In the genomic region with DNA sequence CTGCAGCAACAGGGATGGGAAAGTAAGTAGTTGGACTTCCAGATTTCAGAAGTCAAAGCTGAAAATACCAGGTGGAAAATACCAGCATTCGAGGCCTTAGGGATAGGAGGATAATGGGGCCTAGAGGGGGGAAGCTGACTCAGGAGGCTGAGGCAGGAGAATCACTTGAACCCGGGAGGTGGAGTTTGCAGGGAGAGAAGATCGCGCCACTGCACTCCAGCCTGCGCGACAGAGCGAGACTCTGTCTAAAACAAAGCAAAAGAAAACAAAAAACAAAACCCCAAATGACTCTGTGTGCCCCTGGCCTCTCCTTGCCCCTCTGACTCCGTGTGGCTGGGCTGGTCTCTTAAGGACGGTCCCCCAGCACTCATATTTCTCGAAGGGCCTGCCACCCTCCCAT, we compare ENCODE assay signal across 2 cellular contexts.
TF ChIP-seq lines count a peak whose summit lies in the region.

No MANE protein-coding gene starts in this region.

TF ChIP-seq in GM23338, 12 proteins besides CTCF, POLR2A, EP300 and RAD21 (continued from another document):
- TF ChIP-seq, protein P1, sequence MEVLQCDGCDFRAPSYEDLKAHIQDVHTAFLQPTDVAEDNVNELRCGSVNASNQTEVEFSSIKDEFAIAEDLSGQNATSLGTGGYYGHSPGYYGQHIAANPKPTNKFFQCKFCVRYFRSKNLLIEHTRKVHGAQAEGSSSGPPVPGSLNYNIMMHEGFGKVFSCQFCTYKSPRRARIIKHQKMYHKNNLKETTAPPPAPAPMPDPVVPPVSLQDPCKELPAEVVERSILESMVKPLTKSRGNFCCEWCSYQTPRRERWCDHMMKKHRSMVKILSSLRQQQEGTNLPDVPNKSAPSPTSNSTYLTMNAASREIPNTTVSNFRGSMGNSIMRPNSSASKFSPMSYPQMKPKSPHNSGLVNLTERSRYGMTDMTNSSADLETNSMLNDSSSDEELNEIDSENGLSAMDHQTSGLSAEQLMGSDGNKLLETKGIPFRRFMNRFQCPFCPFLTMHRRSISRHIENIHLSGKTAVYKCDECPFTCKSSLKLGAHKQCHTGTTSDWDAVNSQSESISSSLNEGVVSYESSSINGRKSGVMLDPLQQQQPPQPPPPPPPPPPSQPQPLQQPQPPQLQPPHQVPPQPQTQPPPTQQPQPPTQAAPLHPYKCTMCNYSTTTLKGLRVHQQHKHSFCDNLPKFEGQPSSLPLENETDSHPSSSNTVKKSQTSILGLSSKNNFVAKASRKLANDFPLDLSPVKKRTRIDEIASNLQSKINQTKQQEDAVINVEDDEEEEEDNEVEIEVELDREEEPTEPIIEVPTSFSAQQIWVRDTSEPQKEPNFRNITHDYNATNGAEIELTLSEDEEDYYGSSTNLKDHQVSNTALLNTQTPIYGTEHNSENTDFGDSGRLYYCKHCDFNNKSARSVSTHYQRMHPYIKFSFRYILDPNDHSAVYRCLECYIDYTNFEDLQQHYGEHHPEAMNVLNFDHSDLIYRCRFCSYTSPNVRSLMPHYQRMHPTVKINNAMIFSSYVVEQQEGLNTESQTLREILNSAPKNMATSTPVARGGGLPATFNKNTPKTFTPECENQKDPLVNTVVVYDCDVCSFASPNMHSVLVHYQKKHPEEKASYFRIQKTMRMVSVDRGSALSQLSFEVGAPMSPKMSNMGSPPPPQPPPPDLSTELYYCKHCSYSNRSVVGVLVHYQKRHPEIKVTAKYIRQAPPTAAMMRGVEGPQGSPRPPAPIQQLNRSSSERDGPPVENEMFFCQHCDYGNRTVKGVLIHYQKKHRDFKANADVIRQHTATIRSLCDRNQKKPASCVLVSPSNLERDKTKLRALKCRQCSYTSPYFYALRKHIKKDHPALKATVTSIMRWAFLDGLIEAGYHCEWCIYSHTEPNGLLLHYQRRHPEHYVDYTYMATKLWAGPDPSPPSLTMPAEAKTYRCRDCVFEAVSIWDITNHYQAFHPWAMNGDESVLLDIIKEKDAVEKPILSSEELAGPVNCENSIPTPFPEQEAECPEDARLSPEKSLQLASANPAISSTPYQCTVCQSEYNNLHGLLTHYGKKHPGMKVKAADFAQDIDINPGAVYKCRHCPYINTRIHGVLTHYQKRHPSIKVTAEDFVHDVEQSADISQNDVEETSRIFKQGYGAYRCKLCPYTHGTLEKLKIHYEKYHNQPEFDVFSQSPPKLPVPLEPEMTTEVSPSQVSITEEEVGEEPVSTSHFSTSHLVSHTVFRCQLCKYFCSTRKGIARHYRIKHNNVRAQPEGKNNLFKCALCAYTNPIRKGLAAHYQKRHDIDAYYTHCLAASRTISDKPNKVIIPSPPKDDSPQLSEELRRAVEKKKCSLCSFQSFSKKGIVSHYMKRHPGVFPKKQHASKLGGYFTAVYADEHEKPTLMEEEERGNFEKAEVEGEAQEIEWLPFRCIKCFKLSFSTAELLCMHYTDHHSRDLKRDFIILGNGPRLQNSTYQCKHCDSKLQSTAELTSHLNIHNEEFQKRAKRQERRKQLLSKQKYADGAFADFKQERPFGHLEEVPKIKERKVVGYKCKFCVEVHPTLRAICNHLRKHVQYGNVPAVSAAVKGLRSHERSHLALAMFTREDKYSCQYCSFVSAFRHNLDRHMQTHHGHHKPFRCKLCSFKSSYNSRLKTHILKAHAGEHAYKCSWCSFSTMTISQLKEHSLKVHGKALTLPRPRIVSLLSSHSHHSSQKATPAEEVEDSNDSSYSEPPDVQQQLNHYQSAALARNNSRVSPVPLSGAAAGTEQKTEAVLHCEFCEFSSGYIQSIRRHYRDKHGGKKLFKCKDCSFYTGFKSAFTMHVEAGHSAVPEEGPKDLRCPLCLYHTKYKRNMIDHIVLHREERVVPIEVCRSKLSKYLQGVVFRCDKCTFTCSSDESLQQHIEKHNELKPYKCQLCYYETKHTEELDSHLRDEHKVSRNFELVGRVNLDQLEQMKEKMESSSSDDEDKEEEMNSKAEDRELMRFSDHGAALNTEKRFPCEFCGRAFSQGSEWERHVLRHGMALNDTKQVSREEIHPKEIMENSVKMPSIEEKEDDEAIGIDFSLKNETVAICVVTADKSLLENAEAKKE (CRISPR knock-in tag; IDR thresholded peaks at IDR 0.05) = no peak
- TF ChIP-seq ZNF331 (CRISPR knock-in tag; IDR thresholded peaks at IDR 0.05; ENCODE audit: low read depth) = no peak
- TF ChIP-seq STAT1 (IDR thresholded peaks at IDR 0.05; ENCODE audit: unreplicated experiment) = no peak
- no peak for TF ChIP-seq EZH2 (IDR thresholded peaks at IDR 0.05; ENCODE audit: low read depth, unreplicated experiment)
- TF ChIP-seq, protein P2, sequence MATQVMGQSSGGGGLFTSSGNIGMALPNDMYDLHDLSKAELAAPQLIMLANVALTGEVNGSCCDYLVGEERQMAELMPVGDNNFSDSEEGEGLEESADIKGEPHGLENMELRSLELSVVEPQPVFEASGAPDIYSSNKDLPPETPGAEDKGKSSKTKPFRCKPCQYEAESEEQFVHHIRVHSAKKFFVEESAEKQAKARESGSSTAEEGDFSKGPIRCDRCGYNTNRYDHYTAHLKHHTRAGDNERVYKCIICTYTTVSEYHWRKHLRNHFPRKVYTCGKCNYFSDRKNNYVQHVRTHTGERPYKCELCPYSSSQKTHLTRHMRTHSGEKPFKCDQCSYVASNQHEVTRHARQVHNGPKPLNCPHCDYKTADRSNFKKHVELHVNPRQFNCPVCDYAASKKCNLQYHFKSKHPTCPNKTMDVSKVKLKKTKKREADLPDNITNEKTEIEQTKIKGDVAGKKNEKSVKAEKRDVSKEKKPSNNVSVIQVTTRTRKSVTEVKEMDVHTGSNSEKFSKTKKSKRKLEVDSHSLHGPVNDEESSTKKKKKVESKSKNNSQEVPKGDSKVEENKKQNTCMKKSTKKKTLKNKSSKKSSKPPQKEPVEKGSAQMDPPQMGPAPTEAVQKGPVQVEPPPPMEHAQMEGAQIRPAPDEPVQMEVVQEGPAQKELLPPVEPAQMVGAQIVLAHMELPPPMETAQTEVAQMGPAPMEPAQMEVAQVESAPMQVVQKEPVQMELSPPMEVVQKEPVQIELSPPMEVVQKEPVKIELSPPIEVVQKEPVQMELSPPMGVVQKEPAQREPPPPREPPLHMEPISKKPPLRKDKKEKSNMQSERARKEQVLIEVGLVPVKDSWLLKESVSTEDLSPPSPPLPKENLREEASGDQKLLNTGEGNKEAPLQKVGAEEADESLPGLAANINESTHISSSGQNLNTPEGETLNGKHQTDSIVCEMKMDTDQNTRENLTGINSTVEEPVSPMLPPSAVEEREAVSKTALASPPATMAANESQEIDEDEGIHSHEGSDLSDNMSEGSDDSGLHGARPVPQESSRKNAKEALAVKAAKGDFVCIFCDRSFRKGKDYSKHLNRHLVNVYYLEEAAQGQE (IDR thresholded peaks at IDR 0.05; ENCODE audit: unreplicated experiment) = no peak
- no peak for TF ChIP-seq JUNB (IDR thresholded peaks at IDR 0.05; ENCODE audit: unreplicated experiment)
- no peak for TF ChIP-seq NANOG (IDR thresholded peaks at IDR 0.05; ENCODE audit: borderline replicate concordance)
- no peak for TF ChIP-seq CREB1 (CRISPR knock-in tag; IDR thresholded peaks at IDR 0.05; ENCODE audit: low read depth)
TF ChIP-seq in GM23338: peak in this region for 0.

TF ChIP-seq in WTC11, 78 proteins besides CTCF, POLR2A, EP300 and RAD21 (continued from another document):
- TF ChIP-seq, protein P3, sequence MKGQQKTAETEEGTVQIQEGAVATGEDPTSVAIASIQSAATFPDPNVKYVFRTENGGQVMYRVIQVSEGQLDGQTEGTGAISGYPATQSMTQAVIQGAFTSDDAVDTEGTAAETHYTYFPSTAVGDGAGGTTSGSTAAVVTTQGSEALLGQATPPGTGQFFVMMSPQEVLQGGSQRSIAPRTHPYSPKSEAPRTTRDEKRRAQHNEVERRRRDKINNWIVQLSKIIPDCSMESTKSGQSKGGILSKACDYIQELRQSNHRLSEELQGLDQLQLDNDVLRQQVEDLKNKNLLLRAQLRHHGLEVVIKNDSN (CRISPR knock-in tag; IDR thresholded peaks at IDR 0.05) = no peak
- TF ChIP-seq CREB1 (CRISPR knock-in tag; IDR thresholded peaks at IDR 0.05) (no peak), TEAD4 (CRISPR knock-in tag; IDR thresholded peaks at IDR 0.05) (no peak), CREM (CRISPR knock-in tag; IDR thresholded peaks at IDR 0.05) (no peak), EMX1 (CRISPR knock-in tag; IDR thresholded peaks at IDR 0.05) (no peak), IRF2 (CRISPR knock-in tag; IDR thresholded peaks at IDR 0.05; ENCODE audit: borderline replicate concordance, low read depth) (no peak), GTF2I (CRISPR knock-in tag; conservative IDR thresholded peaks at IDR 0.05) (no peak), ZNF396 (CRISPR knock-in tag; IDR thresholded peaks at IDR 0.05; ENCODE audit: borderline replicate concordance) (no peak), FOXP1 (CRISPR knock-in tag; IDR thresholded peaks at IDR 0.05; ENCODE audit: borderline replicate concordance) (no peak), KAT7 (CRISPR knock-in tag; IDR thresholded peaks at IDR 0.05; ENCODE audit: borderline replicate concordance) (no peak), SOX15 (CRISPR knock-in tag; IDR thresholded peaks at IDR 0.05) (no peak)
- TF ChIP-seq, protein P4, sequence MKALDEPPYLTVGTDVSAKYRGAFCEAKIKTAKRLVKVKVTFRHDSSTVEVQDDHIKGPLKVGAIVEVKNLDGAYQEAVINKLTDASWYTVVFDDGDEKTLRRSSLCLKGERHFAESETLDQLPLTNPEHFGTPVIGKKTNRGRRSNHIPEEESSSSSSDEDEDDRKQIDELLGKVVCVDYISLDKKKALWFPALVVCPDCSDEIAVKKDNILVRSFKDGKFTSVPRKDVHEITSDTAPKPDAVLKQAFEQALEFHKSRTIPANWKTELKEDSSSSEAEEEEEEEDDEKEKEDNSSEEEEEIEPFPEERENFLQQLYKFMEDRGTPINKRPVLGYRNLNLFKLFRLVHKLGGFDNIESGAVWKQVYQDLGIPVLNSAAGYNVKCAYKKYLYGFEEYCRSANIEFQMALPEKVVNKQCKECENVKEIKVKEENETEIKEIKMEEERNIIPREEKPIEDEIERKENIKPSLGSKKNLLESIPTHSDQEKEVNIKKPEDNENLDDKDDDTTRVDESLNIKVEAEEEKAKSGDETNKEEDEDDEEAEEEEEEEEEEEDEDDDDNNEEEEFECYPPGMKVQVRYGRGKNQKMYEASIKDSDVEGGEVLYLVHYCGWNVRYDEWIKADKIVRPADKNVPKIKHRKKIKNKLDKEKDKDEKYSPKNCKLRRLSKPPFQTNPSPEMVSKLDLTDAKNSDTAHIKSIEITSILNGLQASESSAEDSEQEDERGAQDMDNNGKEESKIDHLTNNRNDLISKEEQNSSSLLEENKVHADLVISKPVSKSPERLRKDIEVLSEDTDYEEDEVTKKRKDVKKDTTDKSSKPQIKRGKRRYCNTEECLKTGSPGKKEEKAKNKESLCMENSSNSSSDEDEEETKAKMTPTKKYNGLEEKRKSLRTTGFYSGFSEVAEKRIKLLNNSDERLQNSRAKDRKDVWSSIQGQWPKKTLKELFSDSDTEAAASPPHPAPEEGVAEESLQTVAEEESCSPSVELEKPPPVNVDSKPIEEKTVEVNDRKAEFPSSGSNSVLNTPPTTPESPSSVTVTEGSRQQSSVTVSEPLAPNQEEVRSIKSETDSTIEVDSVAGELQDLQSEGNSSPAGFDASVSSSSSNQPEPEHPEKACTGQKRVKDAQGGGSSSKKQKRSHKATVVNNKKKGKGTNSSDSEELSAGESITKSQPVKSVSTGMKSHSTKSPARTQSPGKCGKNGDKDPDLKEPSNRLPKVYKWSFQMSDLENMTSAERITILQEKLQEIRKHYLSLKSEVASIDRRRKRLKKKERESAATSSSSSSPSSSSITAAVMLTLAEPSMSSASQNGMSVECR (CRISPR knock-in tag; IDR thresholded peaks at IDR 0.05; ENCODE audit: borderline replicate concordance) = no peak
- TF ChIP-seq, protein P5, sequence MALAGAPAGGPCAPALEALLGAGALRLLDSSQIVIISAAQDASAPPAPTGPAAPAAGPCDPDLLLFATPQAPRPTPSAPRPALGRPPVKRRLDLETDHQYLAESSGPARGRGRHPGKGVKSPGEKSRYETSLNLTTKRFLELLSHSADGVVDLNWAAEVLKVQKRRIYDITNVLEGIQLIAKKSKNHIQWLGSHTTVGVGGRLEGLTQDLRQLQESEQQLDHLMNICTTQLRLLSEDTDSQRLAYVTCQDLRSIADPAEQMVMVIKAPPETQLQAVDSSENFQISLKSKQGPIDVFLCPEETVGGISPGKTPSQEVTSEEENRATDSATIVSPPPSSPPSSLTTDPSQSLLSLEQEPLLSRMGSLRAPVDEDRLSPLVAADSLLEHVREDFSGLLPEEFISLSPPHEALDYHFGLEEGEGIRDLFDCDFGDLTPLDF (CRISPR knock-in tag; IDR thresholded peaks at IDR 0.05) = no peak
- TF ChIP-seq, protein P6, sequence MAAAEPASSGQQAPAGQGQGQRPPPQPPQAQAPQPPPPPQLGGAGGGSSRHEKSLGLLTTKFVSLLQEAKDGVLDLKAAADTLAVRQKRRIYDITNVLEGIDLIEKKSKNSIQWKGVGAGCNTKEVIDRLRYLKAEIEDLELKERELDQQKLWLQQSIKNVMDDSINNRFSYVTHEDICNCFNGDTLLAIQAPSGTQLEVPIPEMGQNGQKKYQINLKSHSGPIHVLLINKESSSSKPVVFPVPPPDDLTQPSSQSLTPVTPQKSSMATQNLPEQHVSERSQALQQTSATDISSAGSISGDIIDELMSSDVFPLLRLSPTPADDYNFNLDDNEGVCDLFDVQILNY (CRISPR knock-in tag; IDR thresholded peaks at IDR 0.05) = no peak
